Comparison of ENCODE assay signal across 8 cellular contexts in the genomic region with DNA sequence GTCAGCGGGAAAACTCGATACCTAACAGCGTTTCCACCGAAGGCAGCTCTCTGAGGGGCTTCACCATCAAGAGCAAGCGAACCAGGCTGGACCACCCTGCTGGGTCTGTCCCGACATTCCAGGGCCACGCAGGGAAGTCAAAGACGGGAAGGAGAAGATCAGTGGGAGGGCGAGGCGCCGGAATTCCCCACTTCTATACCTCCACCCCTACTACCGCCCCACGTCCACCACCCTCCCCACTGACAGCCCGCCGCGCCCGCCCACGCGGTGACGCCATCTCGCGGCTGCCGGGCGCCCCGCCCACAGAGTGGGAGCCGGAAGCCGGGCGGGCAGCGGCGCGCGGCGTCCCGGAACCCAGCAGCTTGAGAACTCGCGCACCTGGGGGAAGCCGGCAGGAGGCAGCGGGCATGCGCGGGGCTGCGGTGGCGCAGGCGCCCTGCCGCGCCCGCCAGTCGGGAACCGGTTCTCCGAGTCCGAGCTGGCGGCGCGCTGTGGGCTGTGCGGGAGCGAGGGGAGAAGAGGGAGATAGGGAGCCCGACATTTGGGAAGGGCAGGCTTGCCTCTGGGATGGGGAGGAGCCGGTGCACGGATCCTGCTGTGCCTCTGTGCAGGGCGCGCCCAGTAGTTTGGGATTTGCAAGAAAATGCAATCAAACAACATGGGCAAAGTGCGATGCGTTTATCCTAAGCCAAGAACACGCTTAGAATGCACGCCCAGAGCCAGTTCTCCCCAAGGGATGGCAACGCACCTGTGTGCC. TPM values are rescaled to one million over a fixed set of nuclear protein-coding genes. Genes with fewer than 3 reads are reported as not detected.
DNase-seq lines count a peak whose midpoint lies in the region; ATAC-seq and TF ChIP-seq lines count a peak whose summit lies in the region.

No MANE protein-coding gene starts in this region.

- peak; percentile 54 for ATAC-seq in RWPE2 (ENCODE audit: low read depth)

- H3F3A ChIP-seq in neural cell (ENCODE audit: insufficient read depth, low read length, poor library complexity, severe bottlenecking): no peaks in the 10 kb centered on the region

- TF ChIP-seq EP300 in neural cell (conservative IDR thresholded peaks at IDR 0.05; ENCODE audit: poor library complexity, severe bottlenecking): no peak

- peak; percentile 32 for TF ChIP-seq RAD21 in neural cell (conservative IDR thresholded peaks at IDR 0.05)

- peaks cover 4% of the 10 kb centered on the region for H3K4me1 ChIP-seq in RWPE2 (ENCODE audit: insufficient read depth, poor library complexity, severe bottlenecking)

- H3K4me1 Mint-ChIP-seq in stimulated activated naive CD8-positive, alpha-beta T cell treated with anti-CD3 and anti-CD28 coated beads, Interleukin-15, Interleukin-2, amounts not matched to agents 100 ng/mL and 50 ng/mL, for 24 hours (ENCODE audit: low read depth): peaks cover 36% of the 10 kb centered on the region

- H3K79me2 ChIP-seq in neural cell (replicated peaks; ENCODE audit: insufficient read depth, low read length): peaks cover 1% of the 10 kb centered on the region

- no peaks in the 10 kb centered on the region for H3K27me3 Mint-ChIP-seq in stimulated activated naive CD8-positive, alpha-beta T cell treated with anti-CD3 and anti-CD28 coated beads, Interleukin-15, Interleukin-2, amounts not matched to agents 100 ng/mL and 50 ng/mL, for 24 hours

- peak overlapping the region; percentile 74 for H2AFZ ChIP-seq in neural cell (ENCODE audit: low read depth, low read length)

- H3K9me3 Mint-ChIP-seq in stimulated activated naive CD8-positive, alpha-beta T cell treated with anti-CD3 and anti-CD28 coated beads, Interleukin-15, Interleukin-2, amounts not matched to agents 100 ng/mL and 50 ng/mL, for 24 hours: no peaks in the 10 kb centered on the region

- H3K36me3 Mint-ChIP-seq in stimulated activated naive CD8-positive, alpha-beta T cell treated with anti-CD3 and anti-CD28 coated beads, Interleukin-15, Interleukin-2, amounts not matched to agents 100 ng/mL and 50 ng/mL, for 24 hours (ENCODE audit: low read depth): no peaks in the 10 kb centered on the region

- H3K9me3 ChIP-seq in RWPE2 (ENCODE audit: severe bottlenecking) (no peaks in the 10 kb centered on the region), neural cell (ENCODE audit: low read length) (no peaks in the 10 kb centered on the region)

- H3K4me3 ChIP-seq in LNCaP clone FGC (ENCODE audit: low read depth, low read length): peak overlapping the region; percentile 81
- peak overlapping the region; percentile 73 for H3K4me3 ChIP-seq in RWPE2 (ENCODE audit: severe bottlenecking)
- peak overlapping the region; percentile 86 for H3K4me3 ChIP-seq in neural cell (ENCODE audit: low read length)

- no peaks in the 10 kb centered on the region for H4K20me1 ChIP-seq in neural cell (ENCODE audit: insufficient read depth)

- H3K4me2 ChIP-seq in neural cell (ENCODE audit: low read length): peak overlapping the region; percentile 92

- peak overlapping the region; percentile 91 for H3K4me3 Mint-ChIP-seq in stimulated activated naive CD8-positive, alpha-beta T cell treated with anti-CD3 and anti-CD28 coated beads, Interleukin-15, Interleukin-2, amounts not matched to agents 100 ng/mL and 50 ng/mL, for 24 hours

- H3K36me3 ChIP-seq in RWPE2 (ENCODE audit: low read depth) (no peaks in the 10 kb centered on the region), neural cell (ENCODE audit: insufficient read depth, low read length) (no peaks in the 10 kb centered on the region)

- H3K27me3 ChIP-seq in RWPE2 (ENCODE audit: insufficient read depth, poor library complexity, severe bottlenecking): no peaks in the 10 kb centered on the region
- H3K27me3 ChIP-seq in neural cell (ENCODE audit: insufficient read depth, low read depth, low read length): no peaks in the 10 kb centered on the region

- no peaks in the 10 kb centered on the region for H3K9me2 ChIP-seq in neural cell (ENCODE audit: insufficient read depth, low read length)

- H3K9ac ChIP-seq in neural cell (ENCODE audit: low read length): peak overlapping the region; percentile 70

- peak; percentile 78 for DNase-seq in ELR (ENCODE audit: low read depth)
- peak; percentile 72 for DNase-seq in H4 (ENCODE audit: low spot score)
- peak; percentile 63 for DNase-seq in LNCaP clone FGC (ENCODE audit: low read depth)
- peak; percentile 89 for DNase-seq in RWPE2 (ENCODE audit: low spot score)
- peak; percentile 98 for DNase-seq in activated effector memory CD4-positive, alpha-beta T cell treated with anti-CD3 and anti-CD28 coated beads, Interleukin-2, amount 50 U/mL, for 16 hours
- peak; percentile 63 for DNase-seq in fibroblast of the conjunctiva (ENCODE audit: low read depth)

- H3K27ac ChIP-seq in RWPE2 (ENCODE audit: poor library complexity, severe bottlenecking) (peak overlapping the region; percentile 80), neural cell (ENCODE audit: low read length) (peak overlapping the region; percentile 65)

- 0 out of 2 replicates have a peak, but pooled peaks have one; percentile 10 for TF ChIP-seq CTCF in LNCaP clone FGC (IDR thresholded peaks at IDR 0.05; ENCODE audit: control insufficient read depth, extremely low read depth, insufficient read depth)
- no peak for TF ChIP-seq CTCF in RWPE2 (IDR thresholded peaks at IDR 0.05; ENCODE audit: poor library complexity, severe bottlenecking)
- peak; percentile 32 for TF ChIP-seq CTCF in neural cell (IDR thresholded peaks at IDR 0.05; ENCODE audit: poor library complexity, severe bottlenecking)

- H3K27ac Mint-ChIP-seq in stimulated activated naive CD8-positive, alpha-beta T cell treated with anti-CD3 and anti-CD28 coated beads, Interleukin-15, Interleukin-2, amounts not matched to agents 100 ng/mL and 50 ng/mL, for 24 hours: peak overlapping the region; percentile 89

TF ChIP-seq in neural cell, 6 proteins besides CTCF, POLR2A, EP300 and RAD21:
- no peak for TF ChIP-seq SMC3 (conservative IDR thresholded peaks at IDR 0.05; ENCODE audit: poor library complexity)
- peak; percentile 44 for TF ChIP-seq REST (IDR thresholded peaks at IDR 0.05; ENCODE audit: borderline replicate concordance)
- TF ChIP-seq MXI1 (conservative IDR thresholded peaks at IDR 0.05; ENCODE audit: poor library complexity, severe bottlenecking): peak; percentile 84
- TF ChIP-seq POLR2AphosphoS5 (IDR thresholded peaks at IDR 0.05): peak; percentile 72
- peak; percentile 74 for TF ChIP-seq TAF1 (IDR thresholded peaks at IDR 0.05; ENCODE audit: low read depth)
- no peak for TF ChIP-seq EZH2 (IDR thresholded peaks at IDR 0.05; ENCODE audit: borderline replicate concordance, insufficient read depth, low read length, poor library complexity, severe bottlenecking)

RNA-seq across cellular contexts. Expression of gene STIM2, which starts 3.2 kb away (rescaled TPM):
- total RNA-seq in H4 (2014; rRNA removed; shearing (Covaris generic)): 34.2 and 44.4 TPM in 2 replicates
- polyA plus RNA-seq in neural cell: 16.9 and 25.3 TPM in 2 replicates
- polyA minus RNA-seq in neural cell: 33.7 and 37.7 TPM in 2 replicates

Comparison
In these comparisons a context has a peak if more than half of its experiments do, and no peak if none do; other contexts are left out.
1. Peak in every context shown above with its lines: DNase-seq, ATAC-seq, H3K4me3 ChIP-seq and H3K27ac ChIP-seq.